8 cellular contexts compared by ENCODE assay signal in the genomic region with DNA sequence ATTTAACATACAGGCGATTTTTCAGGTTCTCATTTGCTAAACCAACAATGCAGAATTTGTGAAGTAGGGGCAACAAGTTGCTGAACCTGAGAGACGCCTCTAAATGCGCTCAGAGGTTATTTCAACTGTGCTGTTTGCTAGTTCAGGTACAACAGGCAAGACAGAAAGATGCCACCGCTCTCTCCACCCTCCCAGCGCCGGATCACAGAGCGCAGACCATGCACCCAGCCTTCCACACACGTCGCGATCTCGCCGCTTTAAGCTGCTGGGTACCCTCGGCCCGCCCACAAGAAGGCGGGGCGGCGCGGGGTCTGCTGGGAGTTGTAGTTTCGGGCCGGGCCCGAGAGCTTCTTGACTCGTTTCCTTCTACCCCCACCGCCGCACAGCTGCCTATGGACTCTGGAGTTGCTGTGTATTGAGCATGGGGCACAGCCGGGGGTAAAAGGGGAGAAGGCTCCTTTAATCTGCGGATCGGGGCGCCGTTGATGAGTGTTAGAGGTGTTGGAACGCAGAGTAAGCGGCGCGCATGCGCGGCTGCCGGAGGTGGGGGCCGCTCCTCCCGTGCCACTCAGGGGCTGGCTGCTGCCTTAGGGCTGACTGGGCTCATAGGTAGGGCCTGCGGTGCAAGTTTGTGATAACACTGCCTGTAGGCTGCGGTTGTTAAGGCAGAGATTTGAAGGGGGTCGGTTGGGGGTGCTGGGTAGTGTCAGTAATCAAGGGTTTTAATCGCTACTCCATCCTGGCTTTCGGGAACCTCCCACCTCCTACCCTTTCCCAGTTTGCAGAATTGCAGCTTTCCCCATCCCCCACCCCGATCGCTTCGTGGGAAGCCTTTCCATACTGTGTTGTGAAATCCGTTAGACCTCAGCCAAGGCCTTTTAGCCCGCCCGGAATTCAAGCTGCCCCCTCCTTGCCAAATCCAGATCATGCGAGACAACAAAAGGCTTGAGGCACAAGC. TPM values are rescaled to one million over a fixed set of nuclear protein-coding genes. Genes with fewer than 3 reads are reported as not detected.
DNase-seq lines count a peak whose midpoint lies in the region; ATAC-seq and TF ChIP-seq lines count a peak whose summit lies in the region.

No MANE protein-coding gene starts in this region.

- H3K27me3 ChIP-seq in kidney epithelial cell (ENCODE audit: control insufficient read depth, insufficient read depth, low read length), result no peaks in the 10 kb centered on the region

- H3K4me3 ChIP-seq in AG09309 (ENCODE audit: control insufficient read depth, low read depth, low read length) (peak overlapping the region; percentile 82), kidney epithelial cell (ENCODE audit: low read depth, low read length) (peak overlapping the region; percentile 66)

- ATAC-seq in GM19025 (IDR thresholded peaks at IDR 0.05; ENCODE audit: low read depth, unreplicated experiment), result peak; percentile 99
- peak; percentile 100 for ATAC-seq in HG03342 (IDR thresholded peaks at IDR 0.05; ENCODE audit: unreplicated experiment)

- TF ChIP-seq CTCF in AG09309 (IDR thresholded peaks at IDR 0.05; ENCODE audit: control insufficient read depth, insufficient read depth, low read depth, low read length, missing control alignments) (no peak), kidney epithelial cell (IDR thresholded peaks at IDR 0.05; ENCODE audit: insufficient read depth, low read length, poor library complexity, severe bottlenecking) (no peak)

- no peaks in the 10 kb centered on the region for H3K36me3 ChIP-seq in kidney epithelial cell (ENCODE audit: control insufficient read depth, insufficient read depth, low read length)

- DNase-seq in AG09309 (ENCODE audit: low read depth), result peak; percentile 84
- DNase-seq in NCI-H446 treated with DMSO at 0.1 percent for 48 hours (lab: John Stamatoyannopoulos, UW), result peak; percentile 53
- DNase-seq in activated CD4-positive, alpha-beta T cell treated with anti-CD3 and anti-CD28 coated beads for 1 hour, result peak; percentile 79
- peak; percentile 89 for DNase-seq in cerebellar cortex (ENCODE audit: low spot score)
- DNase-seq in kidney epithelial cell (ENCODE audit: low read depth), result peak; percentile 42
- DNase-seq in stimulated activated CD4-positive, alpha-beta T cell treated with anti-CD3 and anti-CD28 coated beads, Interleukin-15, amount 100 ng/mL, for 1 hour (ENCODE audit: low read depth in 1 of 2, low spot score in 1 of 2), result peak; percentile 75 to 82

RNA-seq across cellular contexts. Expression of gene ABCA1, which starts 40.3 kb away (rescaled TPM):
- total RNA-seq in kidney epithelial cell, result 21.9 and 23.6 TPM in 2 replicates

Comparison
In these comparisons a context has a peak if more than half of its experiments do, and no peak if none do; other contexts are left out.
1. Peak in every context shown above with its lines: DNase-seq, ATAC-seq and H3K4me3 ChIP-seq.